Comparison of ENCODE assay signal across 30 cellular contexts in genomic region chr19:54275951-54276350, GRCh38. TPM values are rescaled to one million over a fixed set of nuclear protein-coding genes. Genes with fewer than 3 reads are reported as not detected.
"Had no signal": no experiment of that assay in that cellular context is flagged by ENCODE, and none has a peak within 500 bp of the region (broad histone marks: within the 10 kb centered on the region; RNA-seq: fewer than 3 reads in every experiment).

No MANE protein-coding gene starts in this region.

- H3K4me3 Mint-ChIP-seq: endodermal cell; immature natural killer cell; mesothelial cell of epicardium; naive B cell; natural killer cell treated with Interleukin-12 subunit alpha and Interleukin-12 subunit beta and Interleukin-15 and Interleukin-18, amount 100 ng/mL, for 72 hours; neural crest cell; stimulated activated memory B cell treated with anti-CD40 and anti-IgM and Interleukin-4, amounts not matched to agents 10 μg/mL and 1 μg/mL and 100 μg/mL, for 72 hours had no signal

- H3K9me3 ChIP-seq: gastroesophageal sphincter, lower lobe of right lung, mucosa of descending colon, prostate gland, spleen, thoracic aorta, tibial nerve, upper lobe of right lung, uterus had no signal

- H3K27ac ChIP-seq: epithelial cell of prostate, gastroesophageal sphincter, lower lobe of right lung, prostate gland, skin epidermis, thoracic aorta, tibial nerve, upper lobe of right lung, uterus had no signal

- FAIRE-seq: keratinocyte had no signal

- ATAC-seq: esophagus mucosa; gastroesophageal sphincter; left ventricle myocardium superior; lower lobe of right lung; mucosa of descending colon; natural killer cell treated with Interleukin-12 subunit alpha and Interleukin-12 subunit beta and Interleukin-15 and Interleukin-18, amount 100 ng/mL, for 72 hours; right cardiac atrium; stimulated activated memory B cell treated with anti-CD40 and anti-IgM and Interleukin-4, amounts not matched to agents 10 μg/mL and 1 μg/mL and 100 μg/mL, for 72 hours; stimulated activated naive CD8-positive, alpha-beta T cell treated with anti-CD3 and anti-CD28 coated beads, Interleukin-15, Interleukin-2, amounts not matched to agents 100 U/mL and 50 U/mL, for 24 hours; upper lobe of right lung had no signal

- H3K9me3 Mint-ChIP-seq: endodermal cell; immature natural killer cell; mesothelial cell of epicardium; naive B cell; natural killer cell treated with Interleukin-12 subunit alpha and Interleukin-12 subunit beta and Interleukin-15 and Interleukin-18, amount 100 ng/mL, for 72 hours; neural crest cell; stimulated activated memory B cell treated with anti-CD40 and anti-IgM and Interleukin-4, amounts not matched to agents 10 μg/mL and 1 μg/mL and 100 μg/mL, for 72 hours had no signal

- H3K27ac Mint-ChIP-seq: endodermal cell; immature natural killer cell; mesothelial cell of epicardium; natural killer cell treated with Interleukin-12 subunit alpha and Interleukin-12 subunit beta and Interleukin-15 and Interleukin-18, amount 100 ng/mL, for 72 hours; stimulated activated memory B cell treated with anti-CD40 and anti-IgM and Interleukin-4, amounts not matched to agents 10 μg/mL and 1 μg/mL and 100 μg/mL, for 72 hours had no signal

- H3K4me1 ChIP-seq: gastroesophageal sphincter, lower lobe of right lung, prostate gland, tibial nerve, upper lobe of right lung, uterus had no signal

- H3K4me1 Mint-ChIP-seq: endodermal cell, immature natural killer cell, mesothelial cell of epicardium, neural crest cell had no signal

- H3K36me3 Mint-ChIP-seq: immature natural killer cell; mesothelial cell of epicardium; naive B cell; natural killer cell treated with Interleukin-12 subunit alpha and Interleukin-12 subunit beta and Interleukin-15 and Interleukin-18, amount 100 ng/mL, for 72 hours; stimulated activated memory B cell treated with anti-CD40 and anti-IgM and Interleukin-4, amounts not matched to agents 10 μg/mL and 1 μg/mL and 100 μg/mL, for 72 hours had no signal

- H3K36me3 ChIP-seq: gastroesophageal sphincter, lower lobe of right lung, prostate gland, thoracic aorta, tibial nerve, upper lobe of right lung, uterus had no signal

- H3K27me3 ChIP-seq: uterus had no signal

- H3K4me3 ChIP-seq: gastroesophageal sphincter, lower lobe of right lung, mucosa of descending colon, prostate gland, skin epidermis, spleen, thoracic aorta, tibial nerve, upper lobe of right lung, uterus had no signal

- DNase-seq: cerebellar nuclear complex; effector CD8-positive, alpha-beta T cell; foreskin fibroblast; hypothalamus; immature natural killer cell; left ventricle myocardium superior; lower lobe of right lung; mucosa of descending colon; naive B cell; right cardiac atrium; spleen; stimulated activated CD4-positive, alpha-beta T cell treated with anti-CD3 and anti-CD28 coated beads, Interleukin-4, amount 100 ng/mL, for 4 hours; stimulated activated naive CD8-positive, alpha-beta T cell treated with anti-CD3 and anti-CD28 coated beads, Interleukin-15, Interleukin-2, amounts not matched to agents 100 U/mL and 50 U/mL, for 24 hours; substantia nigra; upper lobe of right lung; uterus had no signal

RNA-seq across cellular contexts. Expression of gene LILRB2, which starts 5.0 kb away (rescaled TPM):
- total RNA-seq: endodermal cell, mesothelial cell of epicardium, neural crest cell, osteoblast had no signal
- polyA plus RNA-seq: keratinocyte had no signal

RNA-seq across cellular contexts. Expression of gene LILRB5, which starts 18.9 kb away (rescaled TPM):
- total RNA-seq: endodermal cell; mesothelial cell of epicardium; natural killer cell treated with Interleukin-12 subunit alpha and Interleukin-12 subunit beta and Interleukin-15 and Interleukin-18, amount 100 ng/mL, for 72 hours; neural crest cell; osteoblast had no signal
- polyA plus RNA-seq: immature natural killer cell, keratinocyte had no signal

RNA-seq across cellular contexts. Expression of gene LILRA6, which starts 33.4 kb away (rescaled TPM):
- total RNA-seq: endodermal cell, esophagus mucosa, mesothelial cell of epicardium, neural crest cell, osteoblast had no signal
- polyA plus RNA-seq: keratinocyte had no signal

RNA-seq across cellular contexts. Expression of gene LILRA5, which starts 37.0 kb away (rescaled TPM):
- total RNA-seq: endodermal cell; mesothelial cell of epicardium; natural killer cell treated with Interleukin-12 subunit alpha and Interleukin-12 subunit beta and Interleukin-15 and Interleukin-18, amount 100 ng/mL, for 72 hours; neural crest cell had no signal
- polyA plus RNA-seq: keratinocyte had no signal

RNA-seq across cellular contexts. Expression of gene LILRB3, which starts 53.1 kb away (rescaled TPM):
- total RNA-seq: endodermal cell, mesothelial cell of epicardium, neural crest cell, osteoblast had no signal
- polyA plus RNA-seq: keratinocyte had no signal
